14 cellular contexts compared by ENCODE assay signal in genomic region chr12:10497602-10498001, GRCh38. TPM values are rescaled to one million over a fixed set of nuclear protein-coding genes. Genes with fewer than 3 reads are reported as not detected.
A peak's percentile ranks its signal among the peaks of the same experiment; 100 is the strongest.
DNase-seq lines count a peak whose midpoint lies in the region; ATAC-seq and TF ChIP-seq lines count a peak whose summit lies in the region.
"Had no signal": no experiment of that assay in that cellular context is flagged by ENCODE, and none has a peak within 500 bp of the region (broad histone marks: within the 10 kb centered on the region; RNA-seq: fewer than 3 reads in every experiment).

No MANE protein-coding gene starts in this region.

- no peak overlapping the region for H3K9ac ChIP-seq in fibroblast of lung (ENCODE audit: insufficient read depth, low read length)

- no peak for ATAC-seq in GM18861 (IDR thresholded peaks at IDR 0.05; ENCODE audit: unreplicated experiment)
- no peak for ATAC-seq in Right ventricle myocardium superior (ENCODE audit: poor library complexity)
- ATAC-seq in HG02588 (IDR thresholded peaks at IDR 0.05; ENCODE audit: unreplicated experiment): no peak
- ATAC-seq: WTC11 had no signal

- intact Hi-C loops in Right ventricle myocardium superior (cut with DNase I): no loop called here

- H3K27me3 ChIP-seq in fibroblast of lung (ENCODE audit: control insufficient read depth, insufficient read depth, low read length): no peaks in the 10 kb centered on the region
- H3K27me3 ChIP-seq: uterus had no signal

- DNase-seq in OCI-M1 (lab: John Stamatoyannopoulos, UW): peak; percentile 19
- peak; percentile 27 for DNase-seq in activated T-cell treated with anti-CD3 and anti-CD28 coated beads for 1 hour (ENCODE audit: low read depth)
- peak; percentile 3 to 5 for DNase-seq in fibroblast of lung (ENCODE audit: low read depth in 2 of 2)
- DNase-seq in stimulated activated CD8-positive, alpha-beta memory T cell treated with anti-CD3 and anti-CD28 coated beads, Interleukin-4, amount 100 ng/mL, for 48 hours: peak; percentile 82
- DNase-seq in Right ventricle myocardium superior: no peak
- DNase-seq: Calu3, naive B cell, NCI-H226, uterus had no signal

- no peak overlapping the region for H2AFZ ChIP-seq in fibroblast of lung (ENCODE audit: low read length)

- H3K9me3 ChIP-seq in fibroblast of lung (ENCODE audit: control insufficient read depth, insufficient read depth, low read depth, low read length): no peaks in the 10 kb centered on the region
- H3K9me3 ChIP-seq: uterus had no signal

- H3K4me2 ChIP-seq in fibroblast of lung (ENCODE audit: extremely low read depth, insufficient read depth, low read length): no peak overlapping the region

- H3K4me3 ChIP-seq in fibroblast of lung (replicated peaks in 1 of 4; ENCODE audit: control extremely low read depth in 1 of 4, insufficient read depth in 1 of 4, low read depth in 3 of 4, low read length in 4 of 4): no peak overlapping the region
- H3K4me3 ChIP-seq: uterus had no signal

- H3K27ac ChIP-seq in fibroblast of lung (ENCODE audit: insufficient read depth, low read length): no peak overlapping the region
- H3K27ac ChIP-seq: uterus had no signal

- H4K20me1 ChIP-seq in fibroblast of lung (ENCODE audit: control insufficient read depth, extremely low read depth, insufficient read depth, low read length): no peaks in the 10 kb centered on the region

- no peaks in the 10 kb centered on the region for H3K36me3 ChIP-seq in fibroblast of lung (ENCODE audit: control insufficient read depth, insufficient read depth, low read length)
- H3K36me3 ChIP-seq: uterus had no signal

- no peaks in the 10 kb centered on the region for H3K4me1 ChIP-seq in fibroblast of lung (ENCODE audit: control insufficient read depth, extremely low read depth, insufficient read depth, low read length)
- H3K4me1 ChIP-seq: uterus had no signal

- no peaks in the 10 kb centered on the region for H3K79me2 ChIP-seq in fibroblast of lung (ENCODE audit: control insufficient read depth, insufficient read depth, low read length)

- no peak for TF ChIP-seq CTCF in fibroblast of lung (conservative IDR thresholded peaks at IDR 0.05 in 1 of 2, IDR thresholded peaks at IDR 0.05 in 1 of 2; ENCODE audit: low read depth in 1 of 2, low read length in 2 of 2)

RNA-seq across cellular contexts. Expression of gene EIF2S3B, which starts 8.1 kb away (rescaled TPM):
- total RNA-seq in fibroblast of lung (1.7 and 1.8 TPM in 2 replicates), Right ventricle myocardium superior (0.35 TPM)
- polyA plus RNA-seq in fibroblast of lung: 0.42 and 0.66 TPM in 2 replicates
- 0.41 and 0.55 TPM in 2 replicates for polyA plus RNA-seq in fibroblast of lung (2012)
- polyA minus RNA-seq in fibroblast of lung (ENCODE audit: low replicate concordance): not detected in 2 replicates

RNA-seq across cellular contexts. Expression of gene KLRC1, which starts 44.4 kb away (rescaled TPM):
- total RNA-seq in fibroblast of lung (under 0.01 TPM in 1 of 2 replicates, not detected in the other), Right ventricle myocardium superior (not detected)
- polyA plus RNA-seq in fibroblast of lung: not detected in 2 replicates
- polyA plus RNA-seq in fibroblast of lung (2012): not detected in 2 replicates
- polyA minus RNA-seq in fibroblast of lung (ENCODE audit: low replicate concordance): not detected in 2 replicates
- total RNA-seq: Calu3, cerebellum, kidney epithelial cell, WTC11 had no signal
